28 cellular contexts compared by ENCODE assay signal in genomic region chr17:45930420-45930951, GRCh38. TPM values are rescaled to one million over a fixed set of nuclear protein-coding genes. Genes with fewer than 3 reads are reported as not detected.
"Had no signal": no experiment of that assay in that cellular context is flagged by ENCODE, and none has a peak within 500 bp of the region (broad histone marks: within the 10 kb centered on the region; RNA-seq: fewer than 3 reads in every experiment).

No MANE protein-coding gene starts in this region.

- DNase-seq: activated CD4-positive, alpha-beta memory T cell treated with anti-CD3 and anti-CD28 coated beads for 36 hours; activated CD4-positive, alpha-beta T cell treated with anti-CD3 and anti-CD28 coated beads for 36 hours; activated CD4-positive, alpha-beta T cell treated with anti-CD3 and anti-CD28 coated beads, Interleukin-2, amount 10 ng/mL, durations not matched to agents 24 days and 14 days; activated CD4-positive, CD25-positive, alpha-beta regulatory T cell; activated CD4-positive, CD25-positive, alpha-beta regulatory T cell treated with anti-CD3 and anti-CD28 coated beads, Interleukin-2, amount 50 U/mL, for 72 hours; activated CD8-positive, alpha-beta memory T cell treated with anti-CD3 and anti-CD28 coated beads, Interleukin-2, amount 10 ng/mL, durations not matched to agents 7 days and 5 days; activated CD8-positive, alpha-beta memory T cell treated with anti-CD3 and anti-CD28 coated beads, Interleukin-2, amount 50 U/mL, for 4 hours; activated CD8-positive, alpha-beta T cell treated with anti-CD3 and anti-CD28 coated beads, Interleukin-2, amount 10 ng/mL, durations not matched to agents 7 days and 5 days; activated effector memory CD4-positive, alpha-beta T cell treated with anti-CD3 and anti-CD28 coated beads, Interleukin-2, amount 50 U/mL, for 16 hours; activated naive CD4-positive, alpha-beta T cell treated with anti-CD3 and anti-CD28 coated beads for 36 hours; activated naive CD8-positive, alpha-beta T cell treated with anti-CD3 and anti-CD28 coated beads for 36 hours; activated naive CD8-positive, alpha-beta T cell treated with anti-CD3 and anti-CD28 coated beads, Interleukin-2, amount 50 U/mL, for 24 hours; activated T-cell treated with anti-CD3 and anti-CD28 coated beads, Interleukin-2, amount 50 U/mL, for 1 hour; activated T-cell treated with anti-CD3 and anti-CD28 coated beads, Interleukin-2, amount 50 U/mL, for 48 hours; adrenal gland; amygdala; aorta; body of pancreas; caudate nucleus; colonic mucosa; effector CD8-positive, alpha-beta T cell; esophagus squamous epithelium; foreskin melanocyte; head of caudate nucleus; T-helper 2 cell had no signal

- H3K4me1 ChIP-seq: adrenal gland, body of pancreas, colonic mucosa, esophagus squamous epithelium had no signal

- H3K27ac ChIP-seq: adrenal gland, body of pancreas, colonic mucosa, epithelial cell of prostate, esophagus squamous epithelium had no signal

- H3K4me3 ChIP-seq: adrenal gland, body of pancreas, colonic mucosa, esophagus squamous epithelium had no signal

- H3K9me3 ChIP-seq: adrenal gland, body of pancreas, colonic mucosa had no signal

- H3K27me3 ChIP-seq: adrenal gland, body of pancreas, colonic mucosa, esophagus squamous epithelium had no signal

- ATAC-seq: activated CD4-positive, alpha-beta T cell treated with anti-CD3 and anti-CD28 coated beads for 36 hours; activated CD8-positive, alpha-beta memory T cell treated with anti-CD3 and anti-CD28 coated beads, Interleukin-2, amount 10 ng/mL, durations not matched to agents 7 days and 5 days; activated CD8-positive, alpha-beta T cell treated with anti-CD3 and anti-CD28 coated beads, Interleukin-2, amount 10 ng/mL, durations not matched to agents 7 days and 5 days; activated naive CD8-positive, alpha-beta T cell treated with anti-CD3 and anti-CD28 coated beads, Interleukin-2, amount 50 U/mL, for 24 hours; body of pancreas had no signal

- H3K36me3 ChIP-seq: adrenal gland, colonic mucosa, esophagus squamous epithelium had no signal

RNA-seq across cellular contexts. Expression of gene MAPT, which starts 36.1 kb away (rescaled TPM):
- total RNA-seq: dermis microvascular lymphatic vessel endothelial cell, fibroblast of villous mesenchyme had no signal
